Comparison of ENCODE assay signal across 15 cellular contexts in the genomic region with DNA sequence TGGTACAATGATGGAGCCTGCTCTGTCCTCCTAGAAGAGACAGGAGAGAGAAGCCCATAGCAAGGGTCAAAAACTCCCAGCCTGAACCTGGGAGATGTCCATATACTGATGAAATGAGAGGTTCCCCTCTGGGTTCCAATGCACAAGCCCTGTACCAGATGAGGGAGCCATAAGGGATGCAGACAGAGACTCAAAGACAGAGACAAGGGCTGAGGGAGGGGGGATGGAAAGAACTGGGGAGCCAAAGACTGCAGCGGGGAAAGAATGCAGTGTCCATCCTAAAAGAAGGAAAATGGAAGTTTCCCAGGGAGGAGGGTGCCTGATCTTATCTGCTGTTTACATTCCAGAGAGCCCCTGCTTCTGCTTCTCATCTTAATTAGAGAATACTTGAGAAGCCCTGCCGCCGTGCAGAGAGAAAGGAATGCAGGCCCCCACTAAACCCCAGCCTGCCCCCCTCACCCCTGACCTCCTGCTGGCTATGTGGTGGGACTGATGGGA. TPM values are rescaled to one million over a fixed set of nuclear protein-coding genes. Genes with fewer than 3 reads are reported as not detected.
DNase-seq lines count a peak whose midpoint lies in the region; ATAC-seq and TF ChIP-seq lines count a peak whose summit lies in the region.
"Had no signal": no experiment of that assay in that cellular context is flagged by ENCODE, and none has a peak within 500 bp of the region (broad histone marks: within the 10 kb centered on the region; RNA-seq: fewer than 3 reads in every experiment).

No MANE protein-coding gene starts in this region.

- peaks cover 9% of the 10 kb centered on the region for H3K4me1 Mint-ChIP-seq in stimulated activated effector memory CD8-positive, alpha-beta T cell treated with anti-CD3 and anti-CD28 coated beads, Interleukin-12 subunit alpha, Interleukin-12 subunit beta, amount 100 ng/mL, for 72 hours

- H3K4me1 ChIP-seq in SJSA1 (replicated peaks): peaks cover 56% of the 10 kb centered on the region
- H3K4me1 ChIP-seq in ascending aorta: peaks cover 3 to 5% of the 10 kb centered on the region in 2 donors
- H3K4me1 ChIP-seq: gastrocnemius medialis had no signal

- no peak for TF ChIP-seq CTCF in ascending aorta (IDR thresholded peaks at IDR 0.05)

- no peak overlapping the region for H3K4me3 Mint-ChIP-seq in stimulated activated effector memory CD8-positive, alpha-beta T cell treated with anti-CD3 and anti-CD28 coated beads, Interleukin-12 subunit alpha, Interleukin-12 subunit beta, amount 100 ng/mL, for 72 hours
- H3K4me3 Mint-ChIP-seq: effector memory CD8-positive, alpha-beta T cell; natural killer cell; T-helper 17 cell had no signal

- H3K4me3 ChIP-seq in SJSA1: no peak overlapping the region
- no peak overlapping the region for H3K4me3 ChIP-seq in ascending aorta
- H3K4me3 ChIP-seq: gastrocnemius medialis, Peyer's patch had no signal

- peak overlapping the region; percentile 19 for H3K27ac Mint-ChIP-seq in stimulated activated effector memory CD8-positive, alpha-beta T cell treated with anti-CD3 and anti-CD28 coated beads, Interleukin-12 subunit alpha, Interleukin-12 subunit beta, amount 100 ng/mL, for 72 hours
- H3K27ac Mint-ChIP-seq in activated naive CD4-positive, alpha-beta T cell treated with anti-CD3 and anti-CD28 coated beads, Interleukin-2, amount 50 U/mL, for 72 hours: no peak overlapping the region
- H3K27ac Mint-ChIP-seq: effector memory CD8-positive, alpha-beta T cell; natural killer cell; T-helper 17 cell had no signal

- DNase-seq in GM04503 (ENCODE audit: low read depth): peak; percentile 58
- peak; percentile 83 to 95 for DNase-seq in SJSA1 (ENCODE audit: low read depth in 1 of 2, low spot score in 2 of 2)
- peak; percentile 72 for DNase-seq in hepatic stellate cell (ENCODE audit: low spot score)
- DNase-seq in stimulated activated effector memory CD8-positive, alpha-beta T cell treated with anti-CD3 and anti-CD28 coated beads, Interleukin-12 subunit alpha, Interleukin-12 subunit beta, amount 100 ng/mL, for 72 hours (ENCODE audit: low spot score in 2 of 2): no peak
- DNase-seq in SHP77 (lab: John Stamatoyannopoulos, UW): no peak
- DNase-seq in activated naive CD4-positive, alpha-beta T cell treated with anti-CD3 and anti-CD28 coated beads, Interleukin-2, amount 50 U/mL, for 72 hours (ENCODE audit: low spot score in 2 of 2): no peak
- no peak for DNase-seq in ascending aorta (ENCODE audit: low spot score in 2 of 2)
- no peak for DNase-seq in DMS153 (lab: John Stamatoyannopoulos, UW)
- DNase-seq: activated CD4-positive, alpha-beta T cell treated with anti-CD3 and anti-CD28 coated beads for 1 hour; amniotic stem cell; effector memory CD8-positive, alpha-beta T cell; gastrocnemius medialis; natural killer cell; T-helper 17 cell had no signal

- no peaks in the 10 kb centered on the region for H3K9me3 ChIP-seq in SJSA1 (replicated peaks)
- H3K9me3 ChIP-seq in ascending aorta: no peaks in the 10 kb centered on the region
- H3K9me3 ChIP-seq: gastrocnemius medialis, Peyer's patch had no signal

- intact Hi-C loops in ascending aorta (cut with DNase I): loop anchor here (10.0 kb wide), 1 partner anchor 602 kb away; no protein-coding TSS in a partner anchor

- H3K9me3 Mint-ChIP-seq in stimulated activated effector memory CD8-positive, alpha-beta T cell treated with anti-CD3 and anti-CD28 coated beads, Interleukin-12 subunit alpha, Interleukin-12 subunit beta, amount 100 ng/mL, for 72 hours: no peaks in the 10 kb centered on the region
- H3K9me3 Mint-ChIP-seq in activated naive CD4-positive, alpha-beta T cell treated with anti-CD3 and anti-CD28 coated beads, Interleukin-2, amount 50 U/mL, for 72 hours: no peaks in the 10 kb centered on the region
- H3K9me3 Mint-ChIP-seq: effector memory CD8-positive, alpha-beta T cell; natural killer cell had no signal

- H3K27me3 ChIP-seq in SJSA1 (replicated peaks) (no peaks in the 10 kb centered on the region), ascending aorta (no peaks in the 10 kb centered on the region)
- H3K27me3 ChIP-seq: Peyer's patch had no signal

- no peak for ATAC-seq in stimulated activated effector memory CD8-positive, alpha-beta T cell treated with anti-CD3 and anti-CD28 coated beads, Interleukin-12 subunit alpha, Interleukin-12 subunit beta, amount 100 ng/mL, for 72 hours
- ATAC-seq in activated naive CD4-positive, alpha-beta T cell treated with anti-CD3 and anti-CD28 coated beads, Interleukin-2, amount 50 U/mL, for 72 hours: no peak
- ATAC-seq: effector memory CD8-positive, alpha-beta T cell; gastrocnemius medialis; natural killer cell; T-helper 17 cell had no signal

- no peaks in the 10 kb centered on the region for H3K36me3 Mint-ChIP-seq in stimulated activated effector memory CD8-positive, alpha-beta T cell treated with anti-CD3 and anti-CD28 coated beads, Interleukin-12 subunit alpha, Interleukin-12 subunit beta, amount 100 ng/mL, for 72 hours
- H3K36me3 Mint-ChIP-seq in activated naive CD4-positive, alpha-beta T cell treated with anti-CD3 and anti-CD28 coated beads, Interleukin-2, amount 50 U/mL, for 72 hours: no peaks in the 10 kb centered on the region
- H3K36me3 Mint-ChIP-seq: natural killer cell had no signal

- H3K27ac ChIP-seq in SJSA1 (peak overlapping the region; percentile 86), ascending aorta (no peak overlapping the region)
- H3K27ac ChIP-seq: gastrocnemius medialis, Peyer's patch had no signal

- H3K36me3 ChIP-seq in SJSA1 (no peaks in the 10 kb centered on the region), ascending aorta (no peaks in the 10 kb centered on the region)
- H3K36me3 ChIP-seq: gastrocnemius medialis, Peyer's patch had no signal

RNA-seq across cellular contexts. Expression of a gene that starts 27.7 kb away (rescaled TPM):
- total RNA-seq in SJSA1 (2014; rRNA removed; shearing (Covaris generic)): 63.9 and 81.8 TPM in 2 replicates
- 1 to 10 TPM; 7.7 to 8.5 TPM for total RNA-seq in activated naive CD4-positive, alpha-beta T cell treated with anti-CD3 and anti-CD28 coated beads, Interleukin-2, amount 50 U/mL, for 72 hours
- 285 TPM for total RNA-seq in ascending aorta

RNA-seq across cellular contexts. Expression of a gene that starts 29.6 kb away (rescaled TPM):
- 263 and 304 TPM in 2 replicates for total RNA-seq in SJSA1 (2014; rRNA removed; shearing (Covaris generic))
- 1,000 to 10,000 TPM in 1 of 2 donors, 100 to 1,000 TPM in 1; 637 to 1,013 TPM for total RNA-seq in activated naive CD4-positive, alpha-beta T cell treated with anti-CD3 and anti-CD28 coated beads, Interleukin-2, amount 50 U/mL, for 72 hours
- 181 TPM for total RNA-seq in ascending aorta

Comparison
In these comparisons a context has a peak if more than half of its experiments do, and no peak if none do; other contexts are left out.
1. DNase-seq: peak in GM04503 (single experiment), SJSA1 (2 of 2) and hepatic stellate cell (single experiment); none in stimulated activated effector memory CD8-positive, alpha-beta T cell treated with anti-CD3 and anti-CD28 coated beads, Interleukin-12 subunit alpha, Interleukin-12 subunit beta, amount 100 ng/mL, for 72 hours (0 of 2), SHP77 (0 of 2), activated naive CD4-positive, alpha-beta T cell treated with anti-CD3 and anti-CD28 coated beads, Interleukin-2, amount 50 U/mL, for 72 hours (0 of 2), ascending aorta (0 of 2) and DMS153 (single experiment).